ENCODE assay signal across 8 cellular contexts in the genomic region with DNA sequence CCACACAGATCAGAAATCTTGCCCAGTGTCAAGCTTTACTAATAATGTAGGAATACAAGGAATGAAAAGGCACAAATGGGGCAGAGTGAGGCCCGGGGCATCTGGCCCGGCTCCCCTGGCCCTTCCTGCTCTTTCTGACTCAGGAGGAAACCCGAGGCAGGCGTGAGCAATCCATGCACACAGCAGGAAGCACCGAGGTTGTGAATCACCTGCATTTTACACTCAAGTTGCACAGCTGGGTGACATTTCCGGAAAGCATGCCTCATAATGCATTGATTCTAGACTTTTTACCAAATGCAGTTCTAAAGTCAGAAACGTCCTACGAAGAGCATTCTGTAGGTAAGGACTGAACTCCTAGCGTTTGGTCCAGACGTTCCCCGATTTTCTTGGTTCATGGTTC. TPM values are rescaled to one million over a fixed set of nuclear protein-coding genes. Genes with fewer than 3 reads are reported as not detected.
DNase-seq lines count a peak whose midpoint lies in the region; ATAC-seq and TF ChIP-seq lines count a peak whose summit lies in the region.

No MANE protein-coding gene starts in this region.

- no peaks in the 10 kb centered on the region for H4K20me1 ChIP-seq in PC-3 (ENCODE audit: low read length)

- H3K9ac ChIP-seq in PC-3 (ENCODE audit: low read length) = peak overlapping the region; percentile 37

- H3K9me3 ChIP-seq in PC-3 (ENCODE audit: low read length) (no peaks in the 10 kb centered on the region), psoas muscle (no peaks in the 10 kb centered on the region)

- peak overlapping the region; percentile 81 for H3K27ac ChIP-seq in PC-3 (ENCODE audit: low read length)
- H3K27ac ChIP-seq in epithelial cell of prostate = peak overlapping the region; percentile 91
- H3K27ac ChIP-seq in psoas muscle = no peak overlapping the region

- H3K27ac Mint-ChIP-seq in glutamatergic neuron (ENCODE audit: unreplicated experiment) = no peak overlapping the region

- H3K36me3 Mint-ChIP-seq in glutamatergic neuron (ENCODE audit: unreplicated experiment) = no peaks in the 10 kb centered on the region

- POLR2A ChIA-PET in PC-3 (lab: Charles Lee; ENCODE audit: unreplicated experiment) = no interaction called here

- no peak overlapping the region for H3K4me3 Mint-ChIP-seq in glutamatergic neuron (ENCODE audit: unreplicated experiment)

- no peaks in the 10 kb centered on the region for H3K9me3 Mint-ChIP-seq in glutamatergic neuron (ENCODE audit: unreplicated experiment)

- no peaks in the 10 kb centered on the region for H3K9me2 ChIP-seq in PC-3 (replicated peaks; ENCODE audit: low read length)

- H3K4me3 ChIP-seq in PC-3 (ENCODE audit: low read length) (no peak overlapping the region), psoas muscle (no peak overlapping the region)

- H3K4me2 ChIP-seq in PC-3 (ENCODE audit: low read length) = peak overlapping the region; percentile 63

- DNase-seq in GOT3 (lab: John Stamatoyannopoulos, UW) (peak; percentile 0), PC-3 (peak; percentile 90), epithelial cell of prostate (ENCODE audit: low read depth, low spot score) (peak; percentile 79), psoas muscle (no peak), NCI-H2227 treated with DMSO at 0.1 percent for 48 hours (lab: John Stamatoyannopoulos, UW) (no peak), glutamatergic neuron (no peak), T-helper 9 cell (no peak)
- no peak for DNase-seq in central memory CD4-positive, alpha-beta T cell

- CTCF ChIA-PET in PC-3 (lab: Charles Lee) = no interaction called here

- H3K36me3 ChIP-seq in PC-3 (ENCODE audit: low read depth, low read length) (no peaks in the 10 kb centered on the region), psoas muscle (ENCODE audit: insufficient read depth in 1 of 2, low read depth in 1 of 2) (peaks cover 0 to 28% of the 10 kb centered on the region in 2 donors)

- H3K4me1 ChIP-seq in PC-3 (ENCODE audit: insufficient read depth, low read length) (peaks cover 15% of the 10 kb centered on the region), psoas muscle (no peaks in the 10 kb centered on the region)

- no peaks in the 10 kb centered on the region for H3K4me1 Mint-ChIP-seq in glutamatergic neuron (ENCODE audit: low read depth, unreplicated experiment)

- WGBS in psoas muscle, 3 donors = 55 to 59% (median 57%) methylated on average over 11 of the region's 11 CpGs

- ATAC-seq in PC-3 = peak; percentile 99
- peak in 3 of 4 donors; percentile 42 to 60 (median 48) for ATAC-seq in psoas muscle

- TF ChIP-seq CTCF in PC-3 (conservative IDR thresholded peaks at IDR 0.05; ENCODE audit: low read depth, low read length) = no peak
- no peak for TF ChIP-seq CTCF in psoas muscle (IDR thresholded peaks at IDR 0.05)
- no peak for TF ChIP-seq CTCF in glutamatergic neuron (IDR thresholded peaks at IDR 0.05; ENCODE audit: partially characterized antibody, unreplicated experiment)

- no peaks in the 10 kb centered on the region for H3F3A ChIP-seq in PC-3 (ENCODE audit: low read length, unreplicated experiment)

- H3K79me2 ChIP-seq in PC-3 (ENCODE audit: low read length) = no peaks in the 10 kb centered on the region

- H3K27me3 ChIP-seq in PC-3 (ENCODE audit: low read length) (no peaks in the 10 kb centered on the region), psoas muscle (ENCODE audit: insufficient read depth in 3 of 3, low read length in 2 of 3) (no peaks in the 10 kb centered on the region)

- intact Hi-C loops in PC-3 (cut with micrococcal nuclease) = loop anchor here (1.0 kb wide), 2 partner anchors 39 to 46 kb away; a partner anchor contains a TSS
- intact Hi-C loops in psoas muscle (cut with DNase I) = no loop called here

- peak overlapping the region; percentile 59 for H2AFZ ChIP-seq in PC-3 (ENCODE audit: low read length)

- BruUV-seq in PC-3 (replicated peaks; lab: Mats Ljungman, UMichigan) = no TSS peak

- H3K27me3 Mint-ChIP-seq in glutamatergic neuron (ENCODE audit: unreplicated experiment) = no peaks in the 10 kb centered on the region

RNA-seq across cellular contexts. Expression of a gene that starts 38.9 kb away (rescaled TPM):
- 9.3 and 9.4 TPM in 2 replicates for total RNA-seq in PC-3 (2014; rRNA removed)
- total RNA-seq in psoas muscle = 10 to 100 TPM in 1 of 4 donors, 1 to 10 TPM in 3; 4.8 to 10.1 (median 7.5) TPM
- 10 to 100 TPM in 1 of 3 donors, 1 to 10 TPM in 2; 4.2 to 11.1 (median 5.6) TPM for polyA plus RNA-seq in psoas muscle
- 12.8 TPM for total RNA-seq in glutamatergic neuron (ENCODE audit: unreplicated experiment)

RNA-seq across cellular contexts. Expression of a gene that starts 39.2 kb away (rescaled TPM):
- total RNA-seq in PC-3 (2014; rRNA removed) (11.1 and 13.2 TPM in 2 replicates), psoas muscle (10 to 100 TPM; 13.8 to 49.7 (median 20.5) TPM), glutamatergic neuron (ENCODE audit: unreplicated experiment) (311 TPM)
- polyA plus RNA-seq in psoas muscle = 10 to 100 TPM; 16.1 to 46.6 (median 39.8) TPM

RNA-seq across cellular contexts. Expression of a gene that starts 45.4 kb away (rescaled TPM):
- total RNA-seq in PC-3 (2014; rRNA removed) (27.6 and 38.2 TPM in 2 replicates), psoas muscle (1 to 10 TPM in 2 of 4 donors, under 1 TPM in 2; 0.63 to 1.6 (median 0.93) TPM), glutamatergic neuron (ENCODE audit: unreplicated experiment) (18.0 TPM)
- polyA plus RNA-seq in psoas muscle = 1 to 10 TPM in 2 of 3 donors, under 1 TPM in 1; 0.91 to 2.0 (median 1.1) TPM

Comparison
In these comparisons a context has a peak if more than half of its experiments do, and no peak if none do; other contexts are left out.
1. DNase-seq: peak in GOT3 (single experiment), PC-3 (single experiment) and epithelial cell of prostate (single experiment); none in psoas muscle (0 of 2), NCI-H2227 treated with DMSO at 0.1 percent for 48 hours (single experiment), glutamatergic neuron (single experiment), T-helper 9 cell (single experiment) and central memory CD4-positive, alpha-beta T cell (single experiment).